In the genomic region with DNA sequence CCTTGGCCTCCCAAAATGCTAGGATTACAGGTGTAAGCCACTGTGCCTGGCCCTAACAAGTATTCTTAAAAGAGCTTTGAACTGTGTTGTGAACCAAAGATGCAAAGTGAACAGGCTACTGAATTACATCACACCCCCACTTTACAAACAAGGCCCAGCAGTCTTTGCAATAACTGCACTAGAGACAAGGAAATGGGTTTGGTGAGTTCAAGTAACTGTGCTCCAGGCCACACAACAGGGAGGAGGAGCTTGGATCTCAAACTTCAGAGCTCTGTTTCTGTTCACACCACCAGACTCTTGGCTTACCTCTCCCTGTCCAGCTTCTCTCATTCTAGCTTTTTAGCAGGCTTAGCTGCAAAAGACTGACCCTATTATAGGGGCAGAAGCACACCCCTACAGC, we compare ENCODE assay signal across 21 cellular contexts. TPM values are rescaled to one million over a fixed set of nuclear protein-coding genes. Genes with fewer than 3 reads are reported as not detected.
DNase-seq lines count a peak whose midpoint lies in the region; ATAC-seq, FAIRE-seq and TF ChIP-seq lines count a peak whose summit lies in the region.
"Had no signal": no experiment of that assay in that cellular context is flagged by ENCODE, and none has a peak within 500 bp of the region (broad histone marks: within the 10 kb centered on the region; RNA-seq: fewer than 3 reads in every experiment).

No MANE protein-coding gene starts in this region.

- peaks cover 27 to 87% of the 10 kb centered on the region in 2 experiments for H3K36me3 ChIP-seq in HEK293 (ENCODE audit: control insufficient read depth in 2 of 2, insufficient read depth in 1 of 2, low read length in 2 of 2)
- peaks cover 53% of the 10 kb centered on the region for H3K36me3 ChIP-seq in WERI-Rb-1
- peaks cover 33 to 56% of the 10 kb centered on the region in 2 experiments for H3K36me3 ChIP-seq in keratinocyte (ENCODE audit: control insufficient read depth in 2 of 2, extremely low read depth in 1 of 2, insufficient read depth in 2 of 2, low read length in 2 of 2)
- H3K36me3 ChIP-seq in gastrocnemius medialis, result peaks cover 0 to 55% of the 10 kb centered on the region in 2 donors

- TF ChIP-seq CTCF in HEK293 (tag by site-specific recombination; IDR thresholded peaks at IDR 0.05) (no peak), WERI-Rb-1 (IDR thresholded peaks at IDR 0.05; ENCODE audit: low read depth, low read length) (no peak), keratinocyte (optimal IDR thresholded peaks at IDR 0.05 in 1 of 3, IDR thresholded peaks at IDR 0.05 in 1 of 3, conservative IDR thresholded peaks at IDR 0.05 in 1 of 3; ENCODE audit: extremely low read depth in 1 of 3, insufficient read depth in 2 of 3, low read length in 3 of 3) (no peak), gastrocnemius medialis (IDR thresholded peaks at IDR 0.05 in 4 of 5, conservative IDR thresholded peaks at IDR 0.05 in 1 of 5) (no peak), mesothelial cell of epicardium (IDR thresholded peaks at IDR 0.05; ENCODE audit: unreplicated experiment) (no peak)

- H3K27me3 ChIP-seq in WERI-Rb-1 (ENCODE audit: insufficient read depth, low read depth, severe bottlenecking) (no peaks in the 10 kb centered on the region), keratinocyte (ENCODE audit: control insufficient read depth, extremely low read depth, insufficient read depth, low read length) (no peaks in the 10 kb centered on the region), gastrocnemius medialis (no peaks in the 10 kb centered on the region)
- H3K27me3 ChIP-seq: adrenal gland, vagina had no signal

- peaks cover 21% of the 10 kb centered on the region for H3K36me3 Mint-ChIP-seq in mesothelial cell of epicardium

- H3K79me2 ChIP-seq in keratinocyte (ENCODE audit: control insufficient read depth, insufficient read depth, low read length), result no peaks in the 10 kb centered on the region

- H3K4me3 ChIP-seq in HEK293 (ENCODE audit: low read depth, low read length) (no peak overlapping the region), WERI-Rb-1 (ENCODE audit: low read depth, low read length) (peak overlapping the region; percentile 26), keratinocyte (ENCODE audit: control insufficient read depth in 2 of 3, extremely low read depth in 1 of 3, insufficient read depth in 2 of 3, low read depth in 1 of 3, low read length in 3 of 3) (no peak overlapping the region), gastrocnemius medialis (no peak overlapping the region)
- H3K4me3 ChIP-seq: adrenal gland, GM12878, mucosa of descending colon, vagina had no signal

- no peak overlapping the region for H3K9ac ChIP-seq in keratinocyte (ENCODE audit: control insufficient read depth, extremely low read depth, insufficient read depth, low read length)

- no peak for TF ChIP-seq POLR2A in gastrocnemius medialis (IDR thresholded peaks at IDR 0.05)

- H3K27ac ChIP-seq in HEK293 (ENCODE audit: extremely low read depth, low read depth, low read length) (no peak overlapping the region), WERI-Rb-1 (peak overlapping the region; percentile 88), keratinocyte (ENCODE audit: control insufficient read depth, insufficient read depth, low read length) (no peak overlapping the region), gastrocnemius medialis (peak overlapping the region; percentile 74 to 86 (median 80))
- H3K27ac ChIP-seq: adrenal gland, vagina had no signal

- H3K4me1 Mint-ChIP-seq in mesothelial cell of epicardium, result peaks cover 20% of the 10 kb centered on the region
- H3K4me1 Mint-ChIP-seq: B cell, H9, T-helper 17 cell had no signal

- H3K27ac Mint-ChIP-seq in mesothelial cell of epicardium, result no peak overlapping the region
- H3K27ac Mint-ChIP-seq: B cell; H9; stimulated activated naive CD8-positive, alpha-beta T cell treated with anti-CD3 and anti-CD28 coated beads, Interleukin-15, Interleukin-2, amounts not matched to agents 100 ng/mL and 50 ng/mL, for 24 hours; T-helper 17 cell had no signal

- in situ Hi-C loops in gastrocnemius medialis (cut with MboI; ENCODE audit: low sequenced_read_pairs in 4 of 4), result no loop called here

- POLR2A ChIA-PET in HEK293 (lab: Yijun Ruan, JAX), result interaction anchor here (1.7 kb wide), 1 partner anchor 43 kb away, joined by 11 read pairs; the partner anchor contains the start of gene AP1B1

- H3K9me1 ChIP-seq in keratinocyte (ENCODE audit: control insufficient read depth, extremely low read depth, insufficient read depth, low read length), result peaks cover 3% of the 10 kb centered on the region

- no peak for DNase-seq in WERI-Rb-1
- no peak for DNase-seq in keratinocyte (ENCODE audit: low read depth, low spot score)
- DNase-seq in gastrocnemius medialis, result no peak
- no peak for DNase-seq in mesothelial cell of epicardium (ENCODE audit: low spot score in 2 of 2, unreplicated experiment in 2 of 2)
- no peak for DNase-seq in mesenteric fat pad (ENCODE audit: low spot score)
- no peak for DNase-seq in mucosa of gallbladder (ENCODE audit: low spot score)
- DNase-seq: adrenal gland, GF-D8, H9, mucosa of descending colon, MV-4-11, NCI-H187 treated with DMSO at 0.1 percent for 48 hours, SHP77 treated with DMSO at 0.1 percent for 48 hours, T-helper 17 cell had no signal

- no peaks in the 10 kb centered on the region for H3K27me3 Mint-ChIP-seq in mesothelial cell of epicardium (ENCODE audit: low read depth)
- H3K27me3 Mint-ChIP-seq: B cell; stimulated activated naive CD8-positive, alpha-beta T cell treated with anti-CD3 and anti-CD28 coated beads, Interleukin-15, Interleukin-2, amounts not matched to agents 100 ng/mL and 50 ng/mL, for 24 hours; T-helper 17 cell had no signal

- no peak overlapping the region for H3K4me2 ChIP-seq in keratinocyte (ENCODE audit: control insufficient read depth, extremely low read depth, insufficient read depth, low read depth, low read length)

- no peak overlapping the region for H3K4me3 Mint-ChIP-seq in mesothelial cell of epicardium
- H3K4me3 Mint-ChIP-seq: B cell; H9; stimulated activated naive CD8-positive, alpha-beta T cell treated with anti-CD3 and anti-CD28 coated beads, Interleukin-15, Interleukin-2, amounts not matched to agents 100 ng/mL and 50 ng/mL, for 24 hours; T-helper 17 cell had no signal

- dilution Hi-C loops in keratinocyte (cut with MboI; ENCODE audit: extremely low pct_ligation_motif_present, low sequenced_read_pairs), result no loop called here

- peaks cover 15% of the 10 kb centered on the region for H3K4me1 ChIP-seq in HEK293 (ENCODE audit: control insufficient read depth, insufficient read depth, low read length)
- peaks cover 25% of the 10 kb centered on the region for H3K4me1 ChIP-seq in keratinocyte (ENCODE audit: control insufficient read depth, extremely low read depth, insufficient read depth, low read length)
- H3K4me1 ChIP-seq in gastrocnemius medialis, result peaks cover 57 to 60% of the 10 kb centered on the region in 2 donors
- H3K4me1 ChIP-seq: vagina had no signal

- no peaks in the 10 kb centered on the region for H3K9me3 ChIP-seq in HEK293 (ENCODE audit: control insufficient read depth, insufficient read depth, low read depth, low read length)
- no peaks in the 10 kb centered on the region for H3K9me3 ChIP-seq in WERI-Rb-1 (ENCODE audit: severe bottlenecking)
- H3K9me3 ChIP-seq in keratinocyte (ENCODE audit: control insufficient read depth, low read depth, low read length), result no peaks in the 10 kb centered on the region
- no peaks in the 10 kb centered on the region for H3K9me3 ChIP-seq in gastrocnemius medialis
- H3K9me3 ChIP-seq: adrenal gland, mucosa of descending colon, vagina had no signal

- no peaks in the 10 kb centered on the region for H3K9me3 Mint-ChIP-seq in mesothelial cell of epicardium
- H3K9me3 Mint-ChIP-seq: H9; stimulated activated naive CD8-positive, alpha-beta T cell treated with anti-CD3 and anti-CD28 coated beads, Interleukin-15, Interleukin-2, amounts not matched to agents 100 ng/mL and 50 ng/mL, for 24 hours had no signal

- intact Hi-C loops in gastrocnemius medialis (cut with DNase I; ENCODE audit: low total_unique reads), result loop anchor here (2.0 kb wide), 1 partner anchor 17 kb away; no protein-coding TSS in a partner anchor

- peaks cover 4% of the 10 kb centered on the region for H4K20me1 ChIP-seq in keratinocyte (ENCODE audit: control insufficient read depth, extremely low read depth, insufficient read depth, low read length)

- no peak for ATAC-seq in gastrocnemius medialis
- ATAC-seq: activated CD4-positive, CD25-positive, alpha-beta regulatory T cell treated with anti-CD3 and anti-CD28 coated beads, Interleukin-2, amount 50 U/mL, for 24 hours; GM12878; mucosa of descending colon; T-helper 17 cell had no signal

- CTCF ChIA-PET in HEK293 (lab: Yijun Ruan, JAX), result interaction anchor here (1.0 kb wide), 1 partner anchor 13 kb away, joined by 3 read pairs; no protein-coding TSS in a partner anchor

- FAIRE-seq in keratinocyte (lab: Jason Lieb, UNC), result peak; percentile 57
- FAIRE-seq: GM12878 had no signal

- H2AFZ ChIP-seq in keratinocyte (ENCODE audit: control insufficient read depth, low read length), result no peak overlapping the region

RNA-seq across cellular contexts. Expression of gene RASL10A, which starts 30.4 kb away (rescaled TPM):
- 0.07 to 0.09 TPM in 2 of 3 replicates, not detected in the other for polyA plus RNA-seq in keratinocyte
- not detected for polyA plus RNA-seq in keratinocyte (2011; ENCODE audit: low read depth)
- not detected in 2 replicates for polyA plus RNA-seq in keratinocyte (2011; cell fraction: cytosol; rRNA removed)
- 0.78 and 0.89 TPM in 2 replicates for polyA plus RNA-seq in keratinocyte (2011; cell fraction: nucleus; rRNA removed)
- 0.25 TPM in 1 of 2 replicates, not detected in the other for polyA plus RNA-seq in keratinocyte (2012; ENCODE audit: low replicate concordance)
- 0.43 TPM in 1 of 3 replicates, not detected in the others for polyA minus RNA-seq in keratinocyte
- not detected for polyA minus RNA-seq in keratinocyte (2011; cell fraction: cytosol; rRNA and poly(A)+ RNA removed)
- polyA minus RNA-seq in keratinocyte (2011; cell fraction: nucleus; rRNA and poly(A)+ RNA removed), result 0.42 TPM in 1 of 2 replicates, not detected in the other
- total RNA-seq in gastrocnemius medialis, result 1 to 10 TPM in 1 of 4 donors, under 1 TPM in 1, not detected in 2; 0.13 to 1.2 TPM
- 2.5 to 3.8 TPM (median 3.1 TPM) in 3 replicates for total RNA-seq in mesothelial cell of epicardium
- total RNA-seq in mesenteric fat pad, result 1.9 TPM
- total RNA-seq in mucosa of gallbladder, result 1.7 TPM
- total RNA-seq: cerebellum, vagina had no signal

RNA-seq across cellular contexts. Expression of gene GAS2L1, which starts 39.5 kb away (rescaled TPM):
- polyA plus RNA-seq in keratinocyte, result 11.3 to 21.1 TPM (median 12.2 TPM) in 3 replicates
- polyA plus RNA-seq in keratinocyte (2011; ENCODE audit: low read depth), result 1.6 TPM
- polyA plus RNA-seq in keratinocyte (2011; cell fraction: cytosol; rRNA removed), result 7.8 and 24.6 TPM in 2 replicates
- 16.5 and 25.9 TPM in 2 replicates for polyA plus RNA-seq in keratinocyte (2011; cell fraction: nucleus; rRNA removed)
- polyA plus RNA-seq in keratinocyte (2012; ENCODE audit: low replicate concordance), result 9.8 and 36.4 TPM in 2 replicates
- polyA minus RNA-seq in keratinocyte, result 6.2 to 25.9 TPM (median 9.1 TPM) in 3 replicates
- 42.2 TPM for polyA minus RNA-seq in keratinocyte (2011; cell fraction: cytosol; rRNA and poly(A)+ RNA removed)
- polyA minus RNA-seq in keratinocyte (2011; cell fraction: nucleus; rRNA and poly(A)+ RNA removed), result 13.7 and 15.8 TPM in 2 replicates
- 10 to 100 TPM in 1 of 4 donors, 1 to 10 TPM in 3; 4.8 to 23.0 (median 6.6) TPM for total RNA-seq in gastrocnemius medialis
- 13.4 to 14.6 TPM (median 13.6 TPM) in 3 replicates for total RNA-seq in mesothelial cell of epicardium
- total RNA-seq in mesenteric fat pad, result 36.2 TPM
- 24.6 TPM for total RNA-seq in mucosa of gallbladder
- total RNA-seq: B cell had no signal

RNA-seq across cellular contexts. Expression of gene AP1B1, which starts 42.4 kb away (rescaled TPM):
- 45.7 to 83.2 TPM (median 55.3 TPM) in 3 replicates for polyA plus RNA-seq in keratinocyte
- polyA plus RNA-seq in keratinocyte (2011; ENCODE audit: low read depth), result 39.1 TPM
- 60.1 and 76.2 TPM in 2 replicates for polyA plus RNA-seq in keratinocyte (2011; cell fraction: cytosol; rRNA removed)
- polyA plus RNA-seq in keratinocyte (2011; cell fraction: nucleus; rRNA removed), result 78.4 and 86.2 TPM in 2 replicates
- 27.6 and 80.8 TPM in 2 replicates for polyA plus RNA-seq in keratinocyte (2012; ENCODE audit: low replicate concordance)
- 151 to 271 TPM (median 173 TPM) in 3 replicates for polyA minus RNA-seq in keratinocyte
- 162 TPM for polyA minus RNA-seq in keratinocyte (2011; cell fraction: cytosol; rRNA and poly(A)+ RNA removed)
- polyA minus RNA-seq in keratinocyte (2011; cell fraction: nucleus; rRNA and poly(A)+ RNA removed), result 91.1 and 106 TPM in 2 replicates
- total RNA-seq in gastrocnemius medialis, result 10 to 100 TPM; 26.5 to 44.6 (median 37.3) TPM
- 40.3 to 43.9 TPM (median 41.0 TPM) in 3 replicates for total RNA-seq in mesothelial cell of epicardium
- total RNA-seq in mesenteric fat pad, result 89.3 TPM
- 88.6 TPM for total RNA-seq in mucosa of gallbladder

Comparison
In these comparisons a context has a peak if more than half of its experiments do, and no peak if none do; other contexts are left out.
1. H3K27ac ChIP-seq: peak in WERI-Rb-1 (single experiment) and gastrocnemius medialis (4 of 4); none in HEK293 (single experiment) and keratinocyte (single experiment).